ENCODE assay signal across 25 cellular contexts in the genomic region with DNA sequence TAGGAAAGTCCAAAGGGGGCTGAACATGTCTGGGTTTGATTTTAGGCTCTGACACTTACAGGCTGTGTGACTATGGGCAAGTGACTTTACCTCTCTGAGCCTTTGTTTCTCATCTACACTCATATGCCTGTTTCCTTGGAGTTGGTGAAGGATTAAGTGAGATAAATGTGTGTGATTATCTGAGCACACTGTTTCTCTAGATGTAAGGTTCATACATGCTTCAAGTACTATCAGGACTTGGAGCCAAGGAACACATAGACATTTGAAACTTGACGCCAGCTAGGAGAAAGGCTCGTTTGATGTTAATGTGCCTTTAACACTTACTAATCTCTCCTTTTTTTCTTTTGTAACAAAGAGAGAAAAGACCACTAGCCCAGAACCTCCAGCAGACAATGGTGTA. TPM values are rescaled to one million over a fixed set of nuclear protein-coding genes. Genes with fewer than 3 reads are reported as not detected.
"Had no signal": no experiment of that assay in that cellular context is flagged by ENCODE, and none has a peak within 500 bp of the region (broad histone marks: within the 10 kb centered on the region; RNA-seq: fewer than 3 reads in every experiment).

No MANE protein-coding gene starts in this region.

- H3K27ac ChIP-seq: cardiac muscle cell, dorsolateral prefrontal cortex, foreskin keratinocyte, hepatocyte, lower lobe of right lung, parathyroid adenoma, stomach, upper lobe of left lung had no signal

- H3K4me3 ChIP-seq: cardiac muscle cell, dorsolateral prefrontal cortex, hepatocyte, lower lobe of right lung, smooth muscle cell, stomach, upper lobe of left lung had no signal

- H3K9ac ChIP-seq: parathyroid adenoma had no signal

- H3K79me2 ChIP-seq: hepatocyte, parathyroid adenoma had no signal

- H3K9me3 ChIP-seq: lower lobe of right lung, stomach, upper lobe of left lung had no signal

- ATAC-seq: foreskin keratinocyte, left colon, lower lobe of right lung, natural killer cell, sciatic nerve had no signal

- H3K36me3 ChIP-seq: cardiac muscle cell, lower lobe of right lung, stomach, upper lobe of left lung had no signal

- H3K27me3 ChIP-seq: cardiac muscle cell, dorsolateral prefrontal cortex, upper lobe of left lung had no signal

- H3K4me1 ChIP-seq: lower lobe of right lung, parathyroid adenoma, stomach, upper lobe of left lung had no signal

- DNase-seq: activated CD4-positive, alpha-beta T cell treated with anti-CD3 and anti-CD28 coated beads, Interleukin-2, amount 50 U/mL, for 1 hour; activated CD4-positive, CD25-positive, alpha-beta regulatory T cell treated with anti-CD3 and anti-CD28 coated beads, Interleukin-2, amount 50 U/mL, for 72 hours; activated CD8-positive, alpha-beta memory T cell treated with anti-CD3 and anti-CD28 coated beads, Interleukin-2, amount 50 U/mL, for 4 hours; activated effector memory CD4-positive, alpha-beta T cell treated with Interleukin-2 at 50 U/mL for 16 hours; activated naive CD4-positive, alpha-beta T cell treated with anti-CD3 and anti-CD28 coated beads, Interleukin-2, amount 50 U/mL, for 16 hours; activated T-cell treated with anti-CD3 and anti-CD28 coated beads, Interleukin-2, amount 50 U/mL, for 48 hours; aorta; foreskin keratinocyte; islet precursor cell; left colon; lower lobe of right lung; natural killer cell; stimulated activated CD4-positive, alpha-beta T cell treated with anti-CD3 and anti-CD28 coated beads, Interleukin-4, amount 100 ng/mL, for 1 hour; stomach; T1000 had no signal

- H3K36me3 Mint-ChIP-seq: natural killer cell had no signal

- H3K4me2 ChIP-seq: hepatocyte, smooth muscle cell had no signal

- H2AFZ ChIP-seq: hepatocyte, parathyroid adenoma had no signal

- H3K4me3 Mint-ChIP-seq: natural killer cell had no signal

RNA-seq across cellular contexts. Expression of a gene that starts 9.7 kb away (rescaled TPM):
- total RNA-seq: cardiac muscle cell, epithelial cell of proximal tubule, fibroblast of lung, foreskin keratinocyte, hepatocyte, natural killer cell, smooth muscle cell had no signal
- polyA plus RNA-seq: cardiac muscle cell, fibroblast of lung, foreskin keratinocyte, hepatocyte, smooth muscle cell had no signal

RNA-seq across cellular contexts. Expression of a gene that starts 13.6 kb away (rescaled TPM):
- total RNA-seq: aorta, cardiac muscle cell, epithelial cell of proximal tubule, fibroblast of lung, foreskin keratinocyte, hepatocyte, left colon, lower lobe of right lung, sciatic nerve, stomach, temporal lobe, upper lobe of left lung had no signal
- polyA plus RNA-seq: aorta, fibroblast of lung, foreskin keratinocyte, hepatocyte, stomach had no signal
